13 cellular contexts compared by ENCODE assay signal in the genomic region with DNA sequence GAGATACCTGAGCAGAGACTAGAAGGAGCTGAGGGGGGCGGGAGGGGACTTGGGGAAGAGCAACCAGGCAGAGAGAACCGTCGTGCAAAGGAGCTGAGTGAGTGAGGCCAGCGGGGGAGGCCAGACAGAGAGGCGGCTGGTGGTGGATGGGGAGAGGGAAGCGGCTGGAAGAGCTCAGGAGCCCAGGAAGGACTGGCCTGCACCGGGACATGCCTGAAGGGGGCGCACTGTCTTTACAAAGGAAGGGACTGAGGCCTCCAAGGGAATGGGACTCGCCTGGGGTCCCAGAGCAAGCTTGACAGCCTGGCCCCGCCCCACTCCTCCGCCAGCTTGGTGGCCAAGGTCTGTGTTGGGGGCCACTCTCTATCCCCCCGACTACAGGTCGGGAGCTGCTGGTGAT. TPM values are rescaled to one million over a fixed set of nuclear protein-coding genes. Genes with fewer than 3 reads are reported as not detected.
DNase-seq lines count a peak whose midpoint lies in the region; ATAC-seq, FAIRE-seq and TF ChIP-seq lines count a peak whose summit lies in the region.
"Had no signal": no experiment of that assay in that cellular context is flagged by ENCODE, and none has a peak within 500 bp of the region (broad histone marks: within the 10 kb centered on the region; RNA-seq: fewer than 3 reads in every experiment).

No MANE protein-coding gene starts in this region.

- H3K4me1 ChIP-seq in DND-41 (ENCODE audit: insufficient read depth, low read length) (peaks cover 16% of the 10 kb centered on the region), mucosa of descending colon (ENCODE audit: low read depth) (no peaks in the 10 kb centered on the region), kidney (ENCODE audit: control insufficient read depth in 1 of 2, insufficient read depth in 1 of 2, low read depth in 1 of 2, low read length in 2 of 2) (no peaks in the 10 kb centered on the region)

- H3K36me3 ChIP-seq in DND-41 (ENCODE audit: insufficient read depth, low read length) = no peaks in the 10 kb centered on the region
- no peaks in the 10 kb centered on the region for H3K36me3 ChIP-seq in brain microvascular endothelial cell (replicated peaks)
- no peaks in the 10 kb centered on the region for H3K36me3 ChIP-seq in mucosa of descending colon (ENCODE audit: low read depth)
- no peaks in the 10 kb centered on the region for H3K36me3 ChIP-seq in kidney (ENCODE audit: control insufficient read depth in 1 of 2, insufficient read depth in 2 of 2, low read length in 2 of 2)

- no peaks in the 10 kb centered on the region for H3K79me2 ChIP-seq in DND-41 (ENCODE audit: insufficient read depth, low read length)

- H3K9ac ChIP-seq in DND-41 (ENCODE audit: low read depth, low read length) (0 out of 2 replicates have a peak overlapping the region, but pooled peaks have one; percentile 21), kidney (ENCODE audit: low read length in 2 of 2) (no peak overlapping the region)

- FAIRE-seq in kidney (lab: Jason Lieb, UNC) = no peak
- FAIRE-seq: endometrium had no signal

- TF ChIP-seq CTCF in DND-41 (IDR thresholded peaks at IDR 0.05; ENCODE audit: borderline replicate concordance, extremely low read depth, low read length, poor library complexity, severe bottlenecking) (peak; percentile 34), brain microvascular endothelial cell (IDR thresholded peaks at IDR 0.05; ENCODE audit: low read depth, low read length, missing control alignments) (peak; percentile 55), mucosa of descending colon (IDR thresholded peaks at IDR 0.05) (no peak), kidney (IDR thresholded peaks at IDR 0.05; ENCODE audit: borderline replicate concordance, extremely low read depth, insufficient read depth) (no peak)

- DNase-seq in DND-41 (no peak), HuH-7 (ENCODE audit: low spot score) (peak; percentile 68), brain microvascular endothelial cell (no peak), mucosa of descending colon (peak in 1 of 3 donors; percentile 27), kidney (no peak)
- no peak for DNase-seq in effector CD8-positive, alpha-beta T cell (lab: John Stamatoyannopoulos, UW)
- no peak for DNase-seq in stimulated activated CD4-positive, alpha-beta T cell treated with anti-CD3 and anti-CD28 coated beads, Interleukin-4, amount 100 ng/mL, for 4 hours
- DNase-seq: activated CD4-positive, alpha-beta T cell treated with anti-CD3 and anti-CD28 coated beads, Interleukin-2, amount 10 ng/mL, durations not matched to agents 24 days and 14 days; KG1; SHP77 treated with DMSO at 0.1 percent for 48 hours; stimulated activated naive CD4-positive, alpha-beta T cell treated with Interleukin-2 at 50 U/mL for 16 hours had no signal

- ATAC-seq in DND-41 (ENCODE audit: insufficient read depth, low read depth) = no peak
- peak; percentile 25 for ATAC-seq in mucosa of descending colon
- ATAC-seq in GM18520 (IDR thresholded peaks at IDR 0.05; ENCODE audit: unreplicated experiment) = no peak

- H2AFZ ChIP-seq in DND-41 (ENCODE audit: low read depth, low read length) = no peak overlapping the region

- peaks cover 11% of the 10 kb centered on the region for H3K9me3 ChIP-seq in DND-41 (ENCODE audit: insufficient read depth, low read length, severe bottlenecking)
- H3K9me3 ChIP-seq in mucosa of descending colon = peaks cover 12% of the 10 kb centered on the region
- H3K9me3 ChIP-seq in kidney (ENCODE audit: control insufficient read depth in 1 of 2, low read length in 2 of 2) = peaks cover 6 to 14% of the 10 kb centered on the region in 2 donors

- H3K27me3 ChIP-seq in DND-41 (ENCODE audit: insufficient read depth, low read length, poor library complexity) (no peaks in the 10 kb centered on the region), brain microvascular endothelial cell (replicated peaks) (peaks cover 46% of the 10 kb centered on the region)

- intact Hi-C loops in mucosa of descending colon (cut with DNase I, micrococcal nuclease) (no loop called here), kidney (cut with DNase I) (loop anchor here (5.0 kb wide), 1 partner anchor 221 kb away; no protein-coding TSS in a partner anchor)

- H4K20me1 ChIP-seq in DND-41 (ENCODE audit: insufficient read depth, low read length) = no peaks in the 10 kb centered on the region

- H3K27ac ChIP-seq in DND-41 (ENCODE audit: low read length) (no peak overlapping the region), brain microvascular endothelial cell (no peak overlapping the region), kidney (ENCODE audit: low read depth in 2 of 2, low read length in 2 of 2) (no peak overlapping the region)

- in situ Hi-C loops in brain microvascular endothelial cell (cut with HindIII; ENCODE audit: low pct_ligation_motif_present, low sequenced_read_pairs) = no loop called here

- H3K4me3 ChIP-seq in DND-41 (ENCODE audit: low read depth in 1 of 2, low read length in 2 of 2) (no peak overlapping the region), brain microvascular endothelial cell (ENCODE audit: low read depth, low read length) (no peak overlapping the region), mucosa of descending colon (no peak overlapping the region), kidney (ENCODE audit: low read length in 2 of 2) (no peak overlapping the region)

- H3K4me2 ChIP-seq in DND-41 (ENCODE audit: insufficient read depth, low read length) = peak overlapping the region; percentile 46; the same call in 1 of the 2 replicates

RNA-seq across cellular contexts. Expression of gene ONECUT3, which starts 14.9 kb away (rescaled TPM):
- total RNA-seq in mucosa of descending colon (not detected), kidney (not detected)
- polyA plus RNA-seq in kidney (ENCODE audit: insufficient read depth, low read depth, low replicate concordance) = not detected
- total RNA-seq: activated CD4-positive, alpha-beta T cell treated with anti-CD3 and anti-CD28 coated beads, Interleukin-2, amount 10 ng/mL, durations not matched to agents 24 days and 14 days had no signal

RNA-seq across cellular contexts. Expression of gene ATP8B3, which starts 43.8 kb away (rescaled TPM):
- total RNA-seq in mucosa of descending colon (1 to 10 TPM in 1 of 3 donors, under 1 TPM in 2; 0.55 to 1.2 (median 0.80) TPM), kidney (3.6 TPM)
- polyA plus RNA-seq in kidney (ENCODE audit: insufficient read depth, low read depth, low replicate concordance) = 0.24 TPM

Comparison
In these comparisons a context has a peak if more than half of its experiments do, and no peak if none do; other contexts are left out.
1. CTCF ChIP-seq: peak in DND-41 (single experiment) and brain microvascular endothelial cell (single experiment); none in mucosa of descending colon (single experiment) and kidney (single experiment).